ENCODE assay signal across 14 cellular contexts in genomic region chr1:177975588-177976495, GRCh38. TPM values are rescaled to one million over a fixed set of nuclear protein-coding genes. Genes with fewer than 3 reads are reported as not detected.
DNase-seq lines count a peak whose midpoint lies in the region; ATAC-seq, FAIRE-seq and TF ChIP-seq lines count a peak whose summit lies in the region.
"Had no signal": no experiment of that assay in that cellular context is flagged by ENCODE, and none has a peak within 500 bp of the region (broad histone marks: within the 10 kb centered on the region; RNA-seq: fewer than 3 reads in every experiment).

No MANE protein-coding gene starts in this region.

- no peaks in the 10 kb centered on the region for H3K36me3 ChIP-seq in adipocyte (ENCODE audit: control insufficient read depth, insufficient read depth, low read length, severe bottlenecking)
- H3K36me3 ChIP-seq: right lobe of liver, transverse colon had no signal

- no peak for TF ChIP-seq POLR2A in A549 (IDR thresholded peaks at IDR 0.05; ENCODE audit: low read length)

- no peak for TF ChIP-seq RAD21 in A549 (conservative IDR thresholded peaks at IDR 0.05 in 1 of 2, IDR thresholded peaks at IDR 0.05 in 1 of 2)

- no peaks in the 10 kb centered on the region for H3K27me3 ChIP-seq in adipocyte (replicated peaks; ENCODE audit: control insufficient read depth, insufficient read depth, low read length)
- H3K27me3 ChIP-seq in foreskin keratinocyte = no peaks in the 10 kb centered on the region
- H3K27me3 ChIP-seq: right lobe of liver, transverse colon had no signal

- no peak for TF ChIP-seq EP300 in A549 (IDR thresholded peaks at IDR 0.05)

- WGBS in A549 (ENCODE audit: missing lambda C conversion rate) = 43% methylated on average over 5 of the region's 5 CpGs

- H3K4me3 ChIP-seq in A549 (no peak overlapping the region), adipocyte (ENCODE audit: low read length) (no peak overlapping the region)
- H3K4me3 ChIP-seq: right lobe of liver, transverse colon had no signal

- intact Hi-C loops in posterior vena cava (cut with DNase I) = no loop called here

- H3K27ac ChIP-seq in A549 (peak overlapping the region; percentile 10 to 42; a peak in 2 of 6 replicates), foreskin keratinocyte (no peak overlapping the region)
- H3K27ac ChIP-seq: right lobe of liver, transverse colon had no signal

- FAIRE-seq in A549 (lab: Jason Lieb, UNC) = no peak

- POLR2A ChIA-PET in A549 (lab: Yijun Ruan, JAX) = no interaction called here

- H3K9me3 ChIP-seq in A549 (no peaks in the 10 kb centered on the region), adipocyte (ENCODE audit: control insufficient read depth, low read length) (no peaks in the 10 kb centered on the region)
- H3K9me3 ChIP-seq: right lobe of liver, transverse colon had no signal

- ATAC-seq in A549 (peak; percentile 57 to 65; a peak in 4 of 6 replicates), foreskin keratinocyte (peak; percentile 84), omental fat pad (ENCODE audit: low FRiP score) (no peak), GM21529 (IDR thresholded peaks at IDR 0.05; ENCODE audit: unreplicated experiment) (no peak)

- peak in 1 of 2 experiments; percentile 21 for DNase-seq in A549 (ENCODE audit: low read depth in 1 of 2, low spot score in 1 of 2)
- DNase-seq in HS-27A (ENCODE audit: low read depth) = peak; percentile 38
- peak; percentile 29 for DNase-seq in adipocyte (ENCODE audit: low read depth)
- DNase-seq in foreskin keratinocyte = peak; percentile 76 to 85
- DNase-seq in posterior vena cava (ENCODE audit: low spot score) = no peak
- DNase-seq in omental fat pad (ENCODE audit: low spot score) = no peak
- no peak for DNase-seq in activated CD4-positive, alpha-beta T cell treated with anti-CD3 and anti-CD28 coated beads for 4 hours
- DNase-seq: GF-D8, NCI-H2029, right lobe of liver, T-helper 9 cell, transverse colon had no signal

- H3K4me1 ChIP-seq in A549 (peaks cover 13% of the 10 kb centered on the region; the same call in 2 of the 3 replicates), adipocyte (ENCODE audit: control insufficient read depth, insufficient read depth, low read length) (peaks cover 7% of the 10 kb centered on the region), foreskin keratinocyte (peaks cover 23% of the 10 kb centered on the region)
- H3K4me1 ChIP-seq: transverse colon had no signal

- CTCF ChIA-PET in A549 (lab: Yijun Ruan, JAX) = interaction anchor here (0.8 to 1.8 kb wide), 6 partner anchors 9 to 324 kb away, joined by 3 to 7 read pairs (median 4); no protein-coding TSS in a partner anchor

- no peak for TF ChIP-seq CTCF in A549 (IDR thresholded peaks at IDR 0.05)
- peak; percentile 3 for TF ChIP-seq CTCF in foreskin keratinocyte (conservative IDR thresholded peaks at IDR 0.05)
- no peak for TF ChIP-seq CTCF in omental fat pad (IDR thresholded peaks at IDR 0.05)

- no peak overlapping the region for H3K9ac ChIP-seq in adipocyte (ENCODE audit: low read length)

- peak overlapping the region; percentile 5; the same call in 1 of the 3 replicates for H3K4me2 ChIP-seq in A549

TF ChIP-seq in A549, 52 proteins besides CTCF, POLR2A, EP300 and RAD21:
- 0 out of 2 replicates have a peak, but pooled peaks have one; percentile 20 for TF ChIP-seq MAX (IDR thresholded peaks at IDR 0.05)
- TF ChIP-seq FOSL2 (IDR thresholded peaks at IDR 0.05) = no peak
- TF ChIP-seq FOSL2 (CRISPR knock-in tag; IDR thresholded peaks at IDR 0.05) = 0 out of 2 replicates have a peak, but pooled peaks have one; percentile 11
- no peak for TF ChIP-seq HEYL (CRISPR knock-in tag; IDR thresholded peaks at IDR 0.05)
TF ChIP-seq in A549: peak in this region for 2.

RNA-seq across cellular contexts. Expression of gene SEC16B, which starts 6.0 kb away (rescaled TPM):
- polyA plus RNA-seq in A549 (2011; rRNA removed) (2.6 and 3.0 TPM in 2 replicates), A549 (2017; fragmentation: RNase III; extraction: RNeasy Plus Mini Kit Qiagen cat#74134 plus additional on column Dnase treatment) (1.2 to 1.6 TPM (median 1.3 TPM) in 3 replicates), foreskin keratinocyte (0.16 and 0.39 TPM in 2 replicates)
- 0.70 and 0.78 TPM in 2 replicates for polyA plus RNA-seq in A549 (2012; cell fraction: cytosol; rRNA removed)
- 2.5 and 2.7 TPM in 2 replicates for polyA plus RNA-seq in A549 (2012; cell fraction: nucleus; rRNA removed)
- polyA minus RNA-seq in A549 (2011; rRNA and poly(A)+ RNA removed) = 0.39 and 2.6 TPM in 2 replicates
- total RNA-seq in foreskin keratinocyte (0.35 and 1.1 TPM in 2 replicates), posterior vena cava (1 to 10 TPM; 2.6 to 4.9 TPM), omental fat pad (1 to 10 TPM in 3 of 4 donors, under 1 TPM in 1; 0.56 to 7.7 (median 1.6) TPM)
- total RNA-seq: activated CD8-positive, alpha-beta memory T cell treated with anti-CD3 and anti-CD28 coated beads for 36 hours had no signal

Comparison
In these comparisons a context has a peak if more than half of its experiments do, and no peak if none do; other contexts are left out.
1. ATAC-seq: peak in A549 (2 of 2) and foreskin keratinocyte (single experiment); none in omental fat pad (single experiment) and GM21529 (single experiment).
2. DNase-seq: peak in HS-27A (single experiment), adipocyte (single experiment) and foreskin keratinocyte (2 of 2); none in posterior vena cava (single experiment), omental fat pad (single experiment) and activated CD4-positive, alpha-beta T cell treated with anti-CD3 and anti-CD28 coated beads for 4 hours (0 of 2).